Comparison of ENCODE assay signal across 9 cellular contexts in genomic region chr9:69181908-69182353, GRCh38. TPM values are rescaled to one million over a fixed set of nuclear protein-coding genes. Genes with fewer than 3 reads are reported as not detected.
A peak's percentile ranks its signal among the peaks of the same experiment; 100 is the strongest.
DNase-seq lines count a peak whose midpoint lies in the region; ATAC-seq and TF ChIP-seq lines count a peak whose summit lies in the region.
"Had no signal": no experiment of that assay in that cellular context is flagged by ENCODE, and none has a peak within 500 bp of the region (broad histone marks: within the 10 kb centered on the region; RNA-seq: fewer than 3 reads in every experiment).

No MANE protein-coding gene starts in this region.

- DNase-seq in PC-9 (no peak), endothelial cell (ENCODE audit: low spot score) (no peak), MG63 (no peak), iPS-NIHi11 (ENCODE audit: low spot score) (no peak)
- DNase-seq in naive thymus-derived CD4-positive, alpha-beta T cell = no peak
- no peak for DNase-seq in CD8-positive, alpha-beta memory T cell

- H3K4me2 ChIP-seq in DOHH2 (ENCODE audit: low read length) (peak overlapping the region; percentile 34), PC-9 (peak overlapping the region; percentile 54; the same call in 1 of the 2 replicates)

- peaks cover 16% of the 10 kb centered on the region for H3K36me3 Mint-ChIP-seq in endothelial cell (ENCODE audit: low read depth, unreplicated experiment)
- H3K36me3 Mint-ChIP-seq in naive thymus-derived CD4-positive, alpha-beta T cell = peaks cover 0 to 9% (median 7%) of the 10 kb centered on the region in 5 donors
- H3K36me3 Mint-ChIP-seq in CD8-positive, alpha-beta memory T cell = peaks cover 0 to 2% (median 0%) of the 10 kb centered on the region in 3 donors

- H3K4me3 ChIP-seq in DOHH2 (ENCODE audit: low read length) (peak overlapping the region; percentile 28), PC-9 (no peak overlapping the region), MG63 (no peak overlapping the region)
- H3K4me3 ChIP-seq in naive thymus-derived CD4-positive, alpha-beta T cell (ENCODE audit: low read length) = no peak overlapping the region
- no peak overlapping the region for H3K4me3 ChIP-seq in CD8-positive, alpha-beta memory T cell (ENCODE audit: low read length)

- H2AFZ ChIP-seq in PC-9 = no peak overlapping the region

- no peaks in the 10 kb centered on the region for H3K9me3 ChIP-seq in DOHH2 (ENCODE audit: control insufficient read depth, insufficient read depth, low read length)
- no peaks in the 10 kb centered on the region for H3K9me3 ChIP-seq in PC-9 (ENCODE audit: insufficient read depth, low read depth)
- no peaks in the 10 kb centered on the region for H3K9me3 ChIP-seq in naive thymus-derived CD4-positive, alpha-beta T cell (ENCODE audit: control insufficient read depth in 2 of 3, low read length in 3 of 3)
- no peaks in the 10 kb centered on the region for H3K9me3 ChIP-seq in MG63
- no peaks in the 10 kb centered on the region for H3K9me3 ChIP-seq in CD8-positive, alpha-beta memory T cell (ENCODE audit: low read length)

- H3K36me3 ChIP-seq in DOHH2 (ENCODE audit: control insufficient read depth, low read length) = no peaks in the 10 kb centered on the region; the same call in 1 of the 2 replicates
- H3K36me3 ChIP-seq in PC-9 (ENCODE audit: low read depth) = peaks cover 5% of the 10 kb centered on the region; the same call in 1 of the 2 replicates
- no peaks in the 10 kb centered on the region for H3K36me3 ChIP-seq in naive thymus-derived CD4-positive, alpha-beta T cell (ENCODE audit: control insufficient read depth in 2 of 3, insufficient read depth in 3 of 3, low read length in 3 of 3)
- H3K36me3 ChIP-seq in MG63 = no peaks in the 10 kb centered on the region; the same call in 1 of the 2 replicates
- no peaks in the 10 kb centered on the region for H3K36me3 ChIP-seq in CD8-positive, alpha-beta memory T cell (ENCODE audit: insufficient read depth, low read length)

- H3K4me3 Mint-ChIP-seq in endothelial cell (ENCODE audit: unreplicated experiment) = peak overlapping the region; percentile 50
- peak overlapping the region in 1 of 10 donors; percentile 5 for H3K4me3 Mint-ChIP-seq in naive thymus-derived CD4-positive, alpha-beta T cell
- H3K4me3 Mint-ChIP-seq in CD8-positive, alpha-beta memory T cell = no peak overlapping the region
- H3K4me3 Mint-ChIP-seq: stimulated activated memory B cell treated with anti-CD40 and anti-IgM and Interleukin-4, amounts not matched to agents 10 μg/mL and 1 μg/mL and 100 μg/mL, for 72 hours had no signal

- POLR2A ChIA-PET in PC-9 (lab: Charles Lee; ENCODE audit: unreplicated experiment) = no interaction called here
- POLR2A ChIA-PET in naive thymus-derived CD4-positive, alpha-beta T cell (lab: Charles Lee) = no interaction called here
- POLR2A ChIA-PET in CD8-positive, alpha-beta memory T cell (lab: Charles Lee) = no interaction called here

- H3K4me1 ChIP-seq in DOHH2 (ENCODE audit: control insufficient read depth, low read length) (peaks cover 27% of the 10 kb centered on the region), PC-9 (replicated peaks; ENCODE audit: insufficient read depth) (peaks cover 79% of the 10 kb centered on the region)
- H3K4me1 ChIP-seq in naive thymus-derived CD4-positive, alpha-beta T cell (ENCODE audit: control insufficient read depth in 2 of 2, insufficient read depth in 2 of 2, low read length in 2 of 2) = no peaks in the 10 kb centered on the region
- no peaks in the 10 kb centered on the region for H3K4me1 ChIP-seq in CD8-positive, alpha-beta memory T cell (ENCODE audit: insufficient read depth, low read length)

- H3K27ac ChIP-seq in DOHH2 (ENCODE audit: low read depth, low read length) (peak overlapping the region; percentile 12; the same call in 1 of the 2 replicates), PC-9 (peak overlapping the region; percentile 97)
- no peak overlapping the region for H3K27ac ChIP-seq in naive thymus-derived CD4-positive, alpha-beta T cell (ENCODE audit: low read depth, low read length)
- H3K27ac ChIP-seq in CD8-positive, alpha-beta memory T cell (ENCODE audit: low read depth, low read length) = no peak overlapping the region

- H3K9me2 ChIP-seq in DOHH2 (replicated peaks; ENCODE audit: control insufficient read depth, low read length) = no peaks in the 10 kb centered on the region
- H3K9me2 ChIP-seq in PC-9 (ENCODE audit: insufficient read depth) = no peaks in the 10 kb centered on the region

- H3K79me2 ChIP-seq in DOHH2 (ENCODE audit: control insufficient read depth, low read length) (peaks cover 51% of the 10 kb centered on the region), PC-9 (ENCODE audit: low read depth) (peaks cover 82% of the 10 kb centered on the region)

- peak; percentile 55 for ATAC-seq in naive thymus-derived CD4-positive, alpha-beta T cell
- no peak for ATAC-seq in GM19455 (IDR thresholded peaks at IDR 0.05; ENCODE audit: unreplicated experiment)
- ATAC-seq: stimulated activated memory B cell treated with anti-CD40 and anti-IgM and Interleukin-4, amounts not matched to agents 10 μg/mL and 1 μg/mL and 100 μg/mL, for 72 hours had no signal

- TF ChIP-seq CTCF in DOHH2 (IDR thresholded peaks at IDR 0.05; ENCODE audit: low read depth, low read length, poor library complexity, severe bottlenecking) = no peak
- no peak for TF ChIP-seq CTCF in PC-9 (conservative IDR thresholded peaks at IDR 0.05)
- TF ChIP-seq CTCF in endothelial cell (IDR thresholded peaks at IDR 0.05; ENCODE audit: unreplicated experiment) = no peak

- H4K20me1 ChIP-seq in DOHH2 (ENCODE audit: control insufficient read depth, insufficient read depth, low read depth, low read length) (no peaks in the 10 kb centered on the region), PC-9 (ENCODE audit: insufficient read depth) (peaks cover under 1% of the 10 kb centered on the region; the same call in 1 of the 2 replicates)

- peaks cover 3% of the 10 kb centered on the region; the same call in 1 of the 2 replicates for H3F3A ChIP-seq in DOHH2 (ENCODE audit: control insufficient read depth, insufficient read depth)
- peaks cover 55% of the 10 kb centered on the region for H3F3A ChIP-seq in PC-9 (ENCODE audit: insufficient read depth, low read depth)

- no peaks in the 10 kb centered on the region for H3K9me3 Mint-ChIP-seq in endothelial cell (ENCODE audit: unreplicated experiment)
- no peaks in the 10 kb centered on the region for H3K9me3 Mint-ChIP-seq in naive thymus-derived CD4-positive, alpha-beta T cell
- no peaks in the 10 kb centered on the region for H3K9me3 Mint-ChIP-seq in CD8-positive, alpha-beta memory T cell
- H3K9me3 Mint-ChIP-seq: stimulated activated memory B cell treated with anti-CD40 and anti-IgM and Interleukin-4, amounts not matched to agents 10 μg/mL and 1 μg/mL and 100 μg/mL, for 72 hours had no signal

- intact Hi-C loops in PC-9 (cut with micrococcal nuclease; ENCODE audit: unreplicated experiment) = no loop called here
- intact Hi-C loops in naive thymus-derived CD4-positive, alpha-beta T cell (cut with micrococcal nuclease) = loop anchor here in 1 of 2 donors (1.0 kb wide), 1 partner anchor 8 kb away; the partner anchor contains the start of gene TJP2

- H3K27ac Mint-ChIP-seq in endothelial cell (ENCODE audit: unreplicated experiment) = peak overlapping the region; percentile 91
- peak overlapping the region in 3 of 9 donors; percentile 26 to 47 (median 42) for H3K27ac Mint-ChIP-seq in naive thymus-derived CD4-positive, alpha-beta T cell
- H3K27ac Mint-ChIP-seq in CD8-positive, alpha-beta memory T cell = no peak overlapping the region
- H3K27ac Mint-ChIP-seq: stimulated activated memory B cell treated with anti-CD40 and anti-IgM and Interleukin-4, amounts not matched to agents 10 μg/mL and 1 μg/mL and 100 μg/mL, for 72 hours had no signal

- no peaks in the 10 kb centered on the region for H3K27me3 ChIP-seq in DOHH2 (ENCODE audit: control insufficient read depth, low read length)
- no peaks in the 10 kb centered on the region for H3K27me3 ChIP-seq in PC-9 (ENCODE audit: insufficient read depth, low read depth)
- no peaks in the 10 kb centered on the region for H3K27me3 ChIP-seq in naive thymus-derived CD4-positive, alpha-beta T cell (ENCODE audit: control insufficient read depth in 2 of 2, insufficient read depth in 2 of 2, low read length in 2 of 2)
- H3K27me3 ChIP-seq in MG63 = no peaks in the 10 kb centered on the region
- H3K27me3 ChIP-seq in CD8-positive, alpha-beta memory T cell (ENCODE audit: insufficient read depth, low read length, poor library complexity, severe bottlenecking) = no peaks in the 10 kb centered on the region

- peaks cover 39% of the 10 kb centered on the region for H3K4me1 Mint-ChIP-seq in endothelial cell (ENCODE audit: unreplicated experiment)
- peaks cover 8 to 56% (median 20%) of the 10 kb centered on the region in 7 donors for H3K4me1 Mint-ChIP-seq in naive thymus-derived CD4-positive, alpha-beta T cell
- H3K4me1 Mint-ChIP-seq in CD8-positive, alpha-beta memory T cell = peaks cover 6 to 17% (median 14%) of the 10 kb centered on the region in 3 donors

- peaks cover 1% of the 10 kb centered on the region for H3K27me3 Mint-ChIP-seq in endothelial cell (ENCODE audit: unreplicated experiment)
- no peaks in the 10 kb centered on the region for H3K27me3 Mint-ChIP-seq in naive thymus-derived CD4-positive, alpha-beta T cell
- no peaks in the 10 kb centered on the region for H3K27me3 Mint-ChIP-seq in CD8-positive, alpha-beta memory T cell
- H3K27me3 Mint-ChIP-seq: stimulated activated memory B cell treated with anti-CD40 and anti-IgM and Interleukin-4, amounts not matched to agents 10 μg/mL and 1 μg/mL and 100 μg/mL, for 72 hours had no signal

- CTCF ChIA-PET in PC-9 (lab: Charles Lee) = interaction anchor here (0.8 kb wide), 1 partner anchor 11 kb away, joined by 3 read pairs; no protein-coding TSS in a partner anchor
- CTCF ChIA-PET in naive thymus-derived CD4-positive, alpha-beta T cell (lab: Charles Lee) = no interaction called here
- CTCF ChIA-PET in CD8-positive, alpha-beta memory T cell (lab: Charles Lee) = interaction anchor here (1.2 kb wide), 1 partner anchor 11 kb away, joined by 3 read pairs; no protein-coding TSS in a partner anchor

- no TSS peak for BruUV-seq in PC-9 (replicated peaks; lab: Mats Ljungman, UMichigan)

RNA-seq across cellular contexts. Expression of gene TJP2, which starts 7.9 kb away (rescaled TPM):
- total RNA-seq in PC-9 (2021) (120 and 143 TPM in 2 replicates), endothelial cell (ENCODE audit: unreplicated experiment) (198 TPM)
- total RNA-seq in naive thymus-derived CD4-positive, alpha-beta T cell = 10 to 100 TPM; 10.5 to 27.3 (median 23.0) TPM
- 10 to 100 TPM in 1 of 2 donors, 1 to 10 TPM in 1; 1.6 to 10.3 TPM for polyA plus RNA-seq in naive thymus-derived CD4-positive, alpha-beta T cell
- total RNA-seq in MG63 (2014; rRNA removed; shearing (Covaris generic); ENCODE audit: low replicate concordance) = 10.1 and 11.5 TPM in 2 replicates
- 10 to 100 TPM; 19.7 to 20.8 TPM for total RNA-seq in CD8-positive, alpha-beta memory T cell
- 2.1 TPM for polyA plus RNA-seq in CD8-positive, alpha-beta memory T cell

Comparison
In these comparisons a context has a peak if more than half of its experiments do, and no peak if none do; other contexts are left out.
1. H3K27ac ChIP-seq: peak in DOHH2 (single experiment) and PC-9 (single experiment); none in naive thymus-derived CD4-positive, alpha-beta T cell (single experiment) and CD8-positive, alpha-beta memory T cell (single experiment).